In genomic region chr17:28384281-28385036, GRCh38 we compare ENCODE assay signal across 9 cellular contexts. TPM values are rescaled to one million over a fixed set of nuclear protein-coding genes. Genes with fewer than 3 reads are reported as not detected.
DNase-seq lines count a peak whose midpoint lies in the region; ATAC-seq and TF ChIP-seq lines count a peak whose summit lies in the region.
"Had no signal": no experiment of that assay in that cellular context is flagged by ENCODE, and none has a peak within 500 bp of the region (broad histone marks: within the 10 kb centered on the region; RNA-seq: fewer than 3 reads in every experiment).

No MANE protein-coding gene starts in this region.

- H3K4me3 ChIP-seq in colonic mucosa (peak overlapping the region; percentile 72), mucosa of descending colon (peak overlapping the region; percentile 15), SK-N-SH (ENCODE audit: low read depth in 2 of 2, low read length in 1 of 2) (no peak overlapping the region)

- no peaks in the 10 kb centered on the region for H3F3A ChIP-seq in SK-N-SH (replicated peaks; ENCODE audit: insufficient read depth)

- H2AFZ ChIP-seq in SK-N-SH (ENCODE audit: low read depth), result no peak overlapping the region

- H3K27me3 ChIP-seq in colonic mucosa (peaks cover 7% of the 10 kb centered on the region), SK-N-SH (ENCODE audit: insufficient read depth) (no peaks in the 10 kb centered on the region)

- ATAC-seq in HG03354 (IDR thresholded peaks at IDR 0.05; ENCODE audit: poor library complexity, severe bottlenecking, unreplicated experiment) (peak; percentile 81), mucosa of descending colon (peak; percentile 94)
- ATAC-seq in stimulated activated memory B cell treated with anti-CD40 and anti-IgM and Interleukin-4, amounts not matched to agents 10 μg/mL and 1 μg/mL and 100 μg/mL, for 72 hours, result peak; percentile 90

- intact Hi-C loops in colonic mucosa (cut with DNase I) (loop anchor here (5.0 kb wide), 1 partner anchor 33 kb away; no protein-coding TSS in a partner anchor), mucosa of descending colon (cut with DNase I, micrococcal nuclease) (no loop called here)

- H3K79me2 ChIP-seq in SK-N-SH (ENCODE audit: insufficient read depth), result peaks cover 16% of the 10 kb centered on the region; the same call in 1 of the 2 replicates

- H3K9ac ChIP-seq in colonic mucosa (ENCODE audit: low read depth in 2 of 2, low read length in 2 of 2) (peak overlapping the region; percentile 41 to 63), SK-N-SH (no peak overlapping the region)

- TF ChIP-seq CTCF in VCaP (conservative IDR thresholded peaks at IDR 0.05) (no peak), colonic mucosa (IDR thresholded peaks at IDR 0.05) (no peak), mucosa of descending colon (IDR thresholded peaks at IDR 0.05) (no peak), SK-N-SH (IDR thresholded peaks at IDR 0.05) (no peak)

- CTCF ChIA-PET in SK-N-SH (lab: Yijun Ruan, JAX), result no interaction called here

- H3K4me3 Mint-ChIP-seq in stimulated activated memory B cell treated with anti-CD40 and anti-IgM and Interleukin-4, amounts not matched to agents 10 μg/mL and 1 μg/mL and 100 μg/mL, for 72 hours, result peak overlapping the region; percentile 85

- POLR2A ChIA-PET in SK-N-SH (lab: Yijun Ruan, JAX), result interaction anchor here (1.2 kb wide), 1 partner anchor 14 kb away, joined by 3 read pairs; no protein-coding TSS in a partner anchor

- H3K36me3 ChIP-seq in colonic mucosa, result no peaks in the 10 kb centered on the region
- H3K36me3 ChIP-seq in mucosa of descending colon (ENCODE audit: low read depth), result no peaks in the 10 kb centered on the region
- peaks cover 17 to 22% of the 10 kb centered on the region in 2 experiments for H3K36me3 ChIP-seq in SK-N-SH (replicated peaks in 1 of 2; ENCODE audit: control insufficient read depth in 1 of 2, insufficient read depth in 2 of 2, low read length in 1 of 2)

- no peak for TF ChIP-seq RAD21 in SK-N-SH (IDR thresholded peaks at IDR 0.05; ENCODE audit: low read length)

- H3K9me3 Mint-ChIP-seq in stimulated activated memory B cell treated with anti-CD40 and anti-IgM and Interleukin-4, amounts not matched to agents 10 μg/mL and 1 μg/mL and 100 μg/mL, for 72 hours, result no peaks in the 10 kb centered on the region

- no peaks in the 10 kb centered on the region for H3K9me2 ChIP-seq in SK-N-SH

- peaks cover 38% of the 10 kb centered on the region for H3K27me3 Mint-ChIP-seq in stimulated activated memory B cell treated with anti-CD40 and anti-IgM and Interleukin-4, amounts not matched to agents 10 μg/mL and 1 μg/mL and 100 μg/mL, for 72 hours

- H3K9me3 ChIP-seq in colonic mucosa, result no peaks in the 10 kb centered on the region
- H3K9me3 ChIP-seq in mucosa of descending colon, result no peaks in the 10 kb centered on the region
- H3K9me3 ChIP-seq in SK-N-SH, result no peaks in the 10 kb centered on the region

- H3K4me2 ChIP-seq in SK-N-SH, result no peak overlapping the region

- H3K4me1 Mint-ChIP-seq in stimulated activated memory B cell treated with anti-CD40 and anti-IgM and Interleukin-4, amounts not matched to agents 10 μg/mL and 1 μg/mL and 100 μg/mL, for 72 hours, result peaks cover 38% of the 10 kb centered on the region

- DNase-seq in colonic mucosa (peak; percentile 84), mucosa of descending colon (peak; percentile 83 to 89 (median 88)), A172 (ENCODE audit: low spot score) (no peak), SK-N-SH (no peak)

- H3K4me1 ChIP-seq in colonic mucosa (no peaks in the 10 kb centered on the region), mucosa of descending colon (ENCODE audit: low read depth) (peaks cover 2% of the 10 kb centered on the region), SK-N-SH (ENCODE audit: control insufficient read depth in 1 of 2, insufficient read depth in 2 of 2, low read depth in 1 of 2, low read length in 1 of 2) (peaks cover 7 to 14% of the 10 kb centered on the region in 2 experiments; a peak in 2 of 4 replicates)

- 0 out of 2 replicates have a peak, but pooled peaks cover 10% of the 10 kb centered on the region for H4K20me1 ChIP-seq in SK-N-SH (ENCODE audit: insufficient read depth)

- TF ChIP-seq EP300 in SK-N-SH (IDR thresholded peaks at IDR 0.05; ENCODE audit: borderline replicate concordance in 1 of 2, low read depth in 1 of 2, low read length in 1 of 2), result no peak

- H3K27ac Mint-ChIP-seq in stimulated activated memory B cell treated with anti-CD40 and anti-IgM and Interleukin-4, amounts not matched to agents 10 μg/mL and 1 μg/mL and 100 μg/mL, for 72 hours, result peak overlapping the region; percentile 74

- peak; percentile 67 for TF ChIP-seq POLR2A in GM15510 (IDR thresholded peaks at IDR 0.05; ENCODE audit: borderline replicate concordance, extremely low read depth, insufficient read length)

- H3K27ac ChIP-seq in VCaP (peak overlapping the region; percentile 89), colonic mucosa (peak overlapping the region; percentile 51), SK-N-SH (ENCODE audit: low read depth in 2 of 2, low read length in 1 of 2) (no peak overlapping the region)

- H3K36me3 Mint-ChIP-seq in stimulated activated memory B cell treated with anti-CD40 and anti-IgM and Interleukin-4, amounts not matched to agents 10 μg/mL and 1 μg/mL and 100 μg/mL, for 72 hours, result peaks cover 49% of the 10 kb centered on the region

- WGBS in SK-N-SH (ENCODE audit: low lambda C conversion rate), result 94% methylated on average over 54 of the region's 56 CpGs

TF ChIP-seq in SK-N-SH, 30 proteins besides CTCF, POLR2A, EP300 and RAD21 (continues in another document):
- TF ChIP-seq RCOR1 (IDR thresholded peaks at IDR 0.05; ENCODE audit: low read length) (no peak), RXRA (IDR thresholded peaks at IDR 0.05; ENCODE audit: borderline replicate concordance, low read depth) (no peak), FOXM1 (IDR thresholded peaks at IDR 0.05; ENCODE audit: low read depth) (no peak), EZH2phosphoT487 (IDR thresholded peaks at IDR 0.05; ENCODE audit: borderline replicate concordance, low read depth) (no peak)
- TF ChIP-seq, protein P1, sequence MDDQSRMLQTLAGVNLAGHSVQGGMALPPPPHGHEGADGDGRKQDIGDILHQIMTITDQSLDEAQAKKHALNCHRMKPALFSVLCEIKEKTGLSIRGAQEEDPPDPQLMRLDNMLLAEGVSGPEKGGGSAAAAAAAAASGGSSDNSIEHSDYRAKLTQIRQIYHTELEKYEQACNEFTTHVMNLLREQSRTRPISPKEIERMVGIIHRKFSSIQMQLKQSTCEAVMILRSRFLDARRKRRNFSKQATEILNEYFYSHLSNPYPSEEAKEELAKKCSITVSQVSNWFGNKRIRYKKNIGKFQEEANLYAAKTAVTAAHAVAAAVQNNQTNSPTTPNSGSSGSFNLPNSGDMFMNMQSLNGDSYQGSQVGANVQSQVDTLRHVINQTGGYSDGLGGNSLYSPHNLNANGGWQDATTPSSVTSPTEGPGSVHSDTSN (IDR thresholded peaks at IDR 0.05), result no peak

RNA-seq across cellular contexts. Expression of gene SARM1, which starts 13.0 kb away (rescaled TPM):
- total RNA-seq in colonic mucosa (10 to 100 TPM in 1 of 2 donors, 1 to 10 TPM in 1; 7.7 to 10.8 TPM), mucosa of descending colon (10 to 100 TPM; 12.8 to 16.4 (median 15.0) TPM)
- total RNA-seq in A172 (2014; rRNA removed; shearing (Covaris generic)), result 20.2 and 23.2 TPM in 2 replicates
- 17.4 and 17.9 TPM in 2 replicates for polyA plus RNA-seq in SK-N-SH (2012; rRNA removed)
- 5.9 and 12.5 TPM in 2 replicates for polyA plus RNA-seq in SK-N-SH (2012; cell fraction: cytosol; rRNA removed)
- 40.1 and 57.3 TPM in 2 replicates for polyA plus RNA-seq in SK-N-SH (2012; cell fraction: nucleus; rRNA removed)

RNA-seq across cellular contexts. Expression of gene VTN, which starts 14.4 kb away (rescaled TPM):
- 1 to 10 TPM in 1 of 2 donors, not detected in 1; 1.8 TPM for total RNA-seq in colonic mucosa
- under 1 TPM; 0.23 to 0.39 (median 0.35) TPM for total RNA-seq in mucosa of descending colon
- total RNA-seq in A172 (2014; rRNA removed; shearing (Covaris generic)), result 0.43 and 4.4 TPM in 2 replicates
- polyA plus RNA-seq in SK-N-SH (2012; rRNA removed), result 1.2 and 1.6 TPM in 2 replicates
- polyA plus RNA-seq in SK-N-SH (2012; cell fraction: cytosol; rRNA removed), result 0.37 and 0.64 TPM in 2 replicates
- polyA plus RNA-seq in SK-N-SH (2012; cell fraction: nucleus; rRNA removed), result 7.0 and 7.4 TPM in 2 replicates

RNA-seq across cellular contexts. Expression of gene SEBOX, which starts 19.5 kb away (rescaled TPM):
- total RNA-seq in colonic mucosa (not detected), mucosa of descending colon (not detected)
- total RNA-seq in A172 (2014; rRNA removed; shearing (Covaris generic)), result not detected in 2 replicates
- not detected in 2 replicates for polyA plus RNA-seq in SK-N-SH (2012; rRNA removed)
- not detected in 2 replicates for polyA plus RNA-seq in SK-N-SH (2012; cell fraction: cytosol; rRNA removed)
- polyA plus RNA-seq in SK-N-SH (2012; cell fraction: nucleus; rRNA removed), result not detected in 2 replicates
- total RNA-seq: LHCN-M2 had no signal

RNA-seq across cellular contexts. Expression of gene SLC46A1, which starts 21.6 kb away (rescaled TPM):
- total RNA-seq in colonic mucosa, result 1 to 10 TPM; 4.3 to 5.4 TPM
- total RNA-seq in mucosa of descending colon, result 1 to 10 TPM; 4.2 to 10.0 (median 8.6) TPM
- total RNA-seq in A172 (2014; rRNA removed; shearing (Covaris generic)), result 2.5 and 4.9 TPM in 2 replicates
- 4.2 and 4.3 TPM in 2 replicates for polyA plus RNA-seq in SK-N-SH (2012; rRNA removed)
- 2.4 and 3.4 TPM in 2 replicates for polyA plus RNA-seq in SK-N-SH (2012; cell fraction: cytosol; rRNA removed)
- polyA plus RNA-seq in SK-N-SH (2012; cell fraction: nucleus; rRNA removed), result 7.2 and 8.2 TPM in 2 replicates

RNA-seq across cellular contexts. Expression of gene POLDIP2, which starts 27.1 kb away (rescaled TPM):
- total RNA-seq in colonic mucosa (100 to 1,000 TPM in 1 of 2 donors, 10 to 100 TPM in 1; 80.3 to 132 TPM), mucosa of descending colon (10 to 100 TPM; 71.7 to 82.4 (median 81.3) TPM)
- total RNA-seq in A172 (2014; rRNA removed; shearing (Covaris generic)), result 166 and 176 TPM in 2 replicates
- polyA plus RNA-seq in SK-N-SH (2012; rRNA removed), result 96.1 and 98.1 TPM in 2 replicates
- 71.4 and 94.2 TPM in 2 replicates for polyA plus RNA-seq in SK-N-SH (2012; cell fraction: cytosol; rRNA removed)
- 59.1 and 62.2 TPM in 2 replicates for polyA plus RNA-seq in SK-N-SH (2012; cell fraction: nucleus; rRNA removed)

Comparison
In these comparisons a context has a peak if more than half of its experiments do, and no peak if none do; other contexts are left out.
1. H3K27ac ChIP-seq: peak in VCaP (single experiment) and colonic mucosa (single experiment); none in SK-N-SH (0 of 2).
2. DNase-seq: peak in colonic mucosa (single experiment) and mucosa of descending colon (3 of 3); none in A172 (single experiment) and SK-N-SH (single experiment).
3. H3K4me3 ChIP-seq: peak in colonic mucosa (single experiment) and mucosa of descending colon (single experiment); none in SK-N-SH (0 of 2).
4. Peak in every context shown above with its lines, with median percentiles within 50 percentile points of each other: ATAC-seq.